In the genomic region with DNA sequence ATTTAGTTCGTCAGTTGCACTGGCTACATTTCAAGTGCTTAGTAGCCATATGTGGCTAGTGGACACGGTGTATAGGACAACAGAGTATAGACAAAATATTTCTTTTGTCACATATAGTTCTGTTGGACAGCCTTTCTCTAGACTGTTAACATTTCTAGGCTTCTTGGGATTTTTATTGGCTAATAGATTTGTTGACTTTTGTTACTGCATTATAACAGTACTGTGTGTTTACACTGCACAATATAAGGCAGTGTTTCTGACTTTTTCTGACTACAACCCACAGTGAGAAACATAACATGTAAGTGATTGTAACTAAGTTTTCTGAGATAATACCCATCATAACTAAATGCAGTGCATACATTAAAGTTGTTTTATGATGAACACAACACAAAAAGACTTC, we compare ENCODE assay signal across 35 cellular contexts. TPM values are rescaled to one million over a fixed set of nuclear protein-coding genes. Genes with fewer than 3 reads are reported as not detected.
DNase-seq lines count a peak whose midpoint lies in the region; ATAC-seq, FAIRE-seq and TF ChIP-seq lines count a peak whose summit lies in the region.
"Had no signal": no experiment of that assay in that cellular context is flagged by ENCODE, and none has a peak within 500 bp of the region (broad histone marks: within the 10 kb centered on the region; RNA-seq: fewer than 3 reads in every experiment).

No MANE protein-coding gene starts in this region.

- no peak for ATAC-seq in lower lobe of right lung
- ATAC-seq in GM18873 (IDR thresholded peaks at IDR 0.05; ENCODE audit: low FRiP score, unreplicated experiment) = no peak
- ATAC-seq: GM12878, HCT116, Right ventricle myocardium inferior, SK-N-SH treated with all-trans-retinoic acid at 6 μM for 48 hours had no signal

- H3K27me3 ChIP-seq in hepatocyte = no peaks in the 10 kb centered on the region
- H3K27me3 ChIP-seq in lower lobe of right lung (ENCODE audit: low read depth) = no peaks in the 10 kb centered on the region
- H3K27me3 ChIP-seq in left ventricle myocardium inferior (ENCODE audit: low read depth) = no peaks in the 10 kb centered on the region
- H3K27me3 ChIP-seq: BLaER1, SJCRH30 had no signal

- peaks cover 34% of the 10 kb centered on the region for H3K4me1 ChIP-seq in hepatocyte (ENCODE audit: insufficient read depth)
- peaks cover 60% of the 10 kb centered on the region for H3K4me1 ChIP-seq in lower lobe of right lung
- H3K4me1 ChIP-seq in left ventricle myocardium inferior = peaks cover 84% of the 10 kb centered on the region
- H3K4me1 ChIP-seq: BLaER1, SJCRH30 had no signal

- H2AFZ ChIP-seq in hepatocyte = no peak overlapping the region
- H2AFZ ChIP-seq: PC-9 had no signal

- H3K9me2 ChIP-seq in hepatocyte (replicated peaks; ENCODE audit: insufficient read depth) = no peaks in the 10 kb centered on the region

- H3K4me2 ChIP-seq in hepatocyte = peak overlapping the region; percentile 58
- H3K4me2 ChIP-seq: BLaER1, PC-9 had no signal

- DNase-seq in D721Med (ENCODE audit: insufficient read length, low spot score) (no peak), hepatocyte (ENCODE audit: low spot score) (no peak), lower lobe of right lung (no peak), left ventricle myocardium inferior (no peak), dermis blood vessel endothelial cell (no peak), NCI-H2029 treated with DMSO at 0.1 percent for 48 hours (lab: John Stamatoyannopoulos, UW) (no peak)
- DNase-seq: CD4-positive, CD25-positive, alpha-beta regulatory T cell; COR-L47; DMS 273 treated with DMSO at 0.1 percent for 48 hours; DMS79; EL; GDM1; Karpas-422; NCI-H1092 treated with DMSO at 0.1 percent for 48 hours; NCI-H1436; NCI-H187; NCI-H2107; NCI-H526; NCI-H82; NK-92 treated with Interleukin-12 subunit alpha and Interleukin-12 subunit beta, amount 100 ng/mL, for 24 hours; PC-9; SJCRH30 had no signal

- no peaks in the 10 kb centered on the region for H3K9me3 ChIP-seq in hepatocyte (ENCODE audit: low read depth)
- no peaks in the 10 kb centered on the region for H3K9me3 ChIP-seq in lower lobe of right lung
- no peaks in the 10 kb centered on the region for H3K9me3 ChIP-seq in left ventricle myocardium inferior (replicated peaks)
- H3K9me3 ChIP-seq: BLaER1, SJCRH30 had no signal

- peak; percentile 44 for FAIRE-seq in D721Med (lab: Jason Lieb, UNC)
- FAIRE-seq: GM12878 had no signal

- 53% methylated on average over 2 of the region's 2 CpGs for WGBS in hepatocyte (ENCODE audit: low lambda C conversion rate, missing lambda C conversion rate)

- H3K4me3 ChIP-seq in hepatocyte (no peak overlapping the region), lower lobe of right lung (peak overlapping the region; percentile 14), left ventricle myocardium inferior (no peak overlapping the region)
- H3K4me3 ChIP-seq: BLaER1, GM12878, PC-9, SJCRH30 had no signal

- TF ChIP-seq CTCF in 22Rv1 (IDR thresholded peaks at IDR 0.05) (no peak), D721Med (IDR thresholded peaks at IDR 0.05; ENCODE audit: insufficient read depth, missing control alignments) (no peak), hepatocyte (IDR thresholded peaks at IDR 0.05; ENCODE audit: poor library complexity) (no peak), lower lobe of right lung (IDR thresholded peaks at IDR 0.05) (no peak), left ventricle myocardium inferior (IDR thresholded peaks at IDR 0.05; ENCODE audit: borderline replicate concordance) (no peak)

- peaks cover 67% of the 10 kb centered on the region for H3K79me2 ChIP-seq in hepatocyte

- intact Hi-C loops in lower lobe of right lung (cut with DNase I) = no loop called here
- intact Hi-C loops in left ventricle myocardium inferior (cut with micrococcal nuclease) = no loop called here

- H3K36me3 ChIP-seq in hepatocyte (replicated peaks; ENCODE audit: insufficient read depth, low read depth) (no peaks in the 10 kb centered on the region), lower lobe of right lung (peaks cover 30% of the 10 kb centered on the region), left ventricle myocardium inferior (peaks cover 29% of the 10 kb centered on the region)

- peaks cover 20% of the 10 kb centered on the region for H4K20me1 ChIP-seq in hepatocyte (ENCODE audit: insufficient read depth, poor library complexity, severe bottlenecking)

- H3K27ac ChIP-seq in 22Rv1 (peak overlapping the region; percentile 85), hepatocyte (peak overlapping the region; percentile 37), lower lobe of right lung (no peak overlapping the region), left ventricle myocardium inferior (replicated peaks) (no peak overlapping the region)
- H3K27ac ChIP-seq: BLaER1, HL-60, PC-9, SJCRH30 had no signal

RNA-seq across cellular contexts. Expression of a gene that starts 11.3 kb away (rescaled TPM):
- total RNA-seq in hepatocyte (35.7 and 48.1 TPM in 2 replicates), lower lobe of right lung (72.9 TPM), left ventricle myocardium inferior (38.0 TPM), dermis blood vessel endothelial cell (47.7 and 63.3 TPM in 2 replicates)
- 17.9 and 19.8 TPM in 2 replicates for polyA plus RNA-seq in hepatocyte

RNA-seq across cellular contexts. Expression of a gene that starts 59.7 kb away (rescaled TPM):
- total RNA-seq in hepatocyte (0.40 TPM in 1 of 2 replicates, not detected in the other), lower lobe of right lung (not detected), left ventricle myocardium inferior (not detected), dermis blood vessel endothelial cell (not detected in 2 replicates)
- not detected in 2 replicates for polyA plus RNA-seq in hepatocyte
- total RNA-seq: A172; CD4-positive, CD25-positive, alpha-beta regulatory T cell; GM12878; H4; M059J; PC-9; Right ventricle myocardium inferior; RPMI7951; SJCRH30 had no signal
- polyA plus RNA-seq: AG04450; CD4-positive, CD25-positive, alpha-beta regulatory T cell; GM12878 had no signal

Comparison
In these comparisons a context has a peak if more than half of its experiments do, and no peak if none do; other contexts are left out.
1. H3K27ac ChIP-seq: peak in 22Rv1 (single experiment) and hepatocyte (single experiment); none in lower lobe of right lung (single experiment) and left ventricle myocardium inferior (single experiment).